1 cellular context compared by ENCODE assay signal in genomic region chr10:88066876-88067275, GRCh38.
TF ChIP-seq lines count a peak whose summit lies in the region.

No MANE protein-coding gene starts in this region.

TF ChIP-seq in GM12878, 131 proteins besides CTCF, POLR2A, EP300 and RAD21 (continued from another document and continues in another):
- TF ChIP-seq NFIC (IDR thresholded peaks at IDR 0.05; ENCODE audit: low read depth, low read length) (peak; percentile 19; the same call in 1 of the 2 replicates), SPI1 (IDR thresholded peaks at IDR 0.05; ENCODE audit: borderline replicate concordance, insufficient read depth, low read depth, low read length) (peak; percentile 51; the same call in 1 of the 2 replicates), ZBED1 (IDR thresholded peaks at IDR 0.05; ENCODE audit: borderline replicate concordance) (no peak), EED (IDR thresholded peaks at IDR 0.05; ENCODE audit: low read depth) (peak; percentile 48), BCL3 (IDR thresholded peaks at IDR 0.05; ENCODE audit: borderline replicate concordance, insufficient read depth, low read depth, low read length, poor library complexity, severe bottlenecking) (peak; percentile 85), RUNX3 (IDR thresholded peaks at IDR 0.05; ENCODE audit: low read length) (peak; percentile 63), BHLHE40 (IDR thresholded peaks at IDR 0.05; ENCODE audit: borderline replicate concordance in 1 of 2, low read depth in 2 of 2, low read length in 1 of 2) (peak; percentile 15 to 25; a peak in 1 of 4 replicates), ZBTB11 (CRISPR knock-in tag; IDR thresholded peaks at IDR 0.05) (no peak), SMARCA5 (IDR thresholded peaks at IDR 0.05) (no peak), MEF2B (IDR thresholded peaks at IDR 0.05; ENCODE audit: partially characterized antibody, poor library complexity, severe bottlenecking) (peak; percentile 71), DPF2 (IDR thresholded peaks at IDR 0.05) (no peak), REST (IDR thresholded peaks at IDR 0.05; ENCODE audit: low read depth, low read length) (no peak), EGR1 (IDR thresholded peaks at IDR 0.05; ENCODE audit: borderline replicate concordance in 1 of 2, low read depth in 2 of 2, low read length in 2 of 2) (peak in 1 of 2 experiments; percentile 64; a peak in 1 of 3 replicates), IKZF1 (conservative IDR thresholded peaks at IDR 0.05) (peak; percentile 62; the same call in 1 of the 2 replicates), MEF2A (IDR thresholded peaks at IDR 0.05; ENCODE audit: insufficient read depth, low read depth, low read length) (0 out of 2 replicates have a peak, but pooled peaks have one; percentile 20), STAT1 (conservative IDR thresholded peaks at IDR 0.05) (no peak), IRF4 (IDR thresholded peaks at IDR 0.05; ENCODE audit: low read depth, low read length) (no peak), GABPA (IDR thresholded peaks at IDR 0.05; ENCODE audit: low read depth) (peak; percentile 63), NR2C1 (IDR thresholded peaks at IDR 0.05) (no peak), PML (IDR thresholded peaks at IDR 0.05; ENCODE audit: low read length) (0 out of 2 replicates have a peak, but pooled peaks have one; percentile 27), PAX5 (IDR thresholded peaks at IDR 0.05; ENCODE audit: borderline replicate concordance, low read depth, low read length) (peak; percentile 41; the same call in 1 of the 2 replicates), ZBTB40 (IDR thresholded peaks at IDR 0.05; ENCODE audit: borderline replicate concordance) (no peak), SKIL (IDR thresholded peaks at IDR 0.05; ENCODE audit: low read depth, poor library complexity, severe bottlenecking) (no peak), BCLAF1 (IDR thresholded peaks at IDR 0.05) (no peak), GATAD2B (conservative IDR thresholded peaks at IDR 0.05; ENCODE audit: low read depth) (no peak), RELA (IDR thresholded peaks at IDR 0.05; ENCODE audit: borderline replicate concordance, partially characterized antibody) (no peak), ATF7 (IDR thresholded peaks at IDR 0.05; ENCODE audit: low read depth) (peak; percentile 34; the same call in 1 of the 2 replicates), TCF12 (IDR thresholded peaks at IDR 0.05; ENCODE audit: low read depth, low read length) (0 out of 2 replicates have a peak, but pooled peaks have one; percentile 9), ZNF687 (IDR thresholded peaks at IDR 0.05) (0 out of 2 replicates have a peak, but pooled peaks have one; percentile 30), FOXM1 (IDR thresholded peaks at IDR 0.05; ENCODE audit: low read depth, low read length) (peak; percentile 44; the same call in 1 of the 2 replicates), ETV6 (conservative IDR thresholded peaks at IDR 0.05 in 1 of 2, IDR thresholded peaks at IDR 0.05 in 1 of 2; ENCODE audit: borderline replicate concordance in 1 of 2, low read depth in 1 of 2) (peak in 1 of 2 experiments; percentile 98; a peak in 2 of 4 replicates)
